ENCODE assay signal across 8 cellular contexts in the genomic region with DNA sequence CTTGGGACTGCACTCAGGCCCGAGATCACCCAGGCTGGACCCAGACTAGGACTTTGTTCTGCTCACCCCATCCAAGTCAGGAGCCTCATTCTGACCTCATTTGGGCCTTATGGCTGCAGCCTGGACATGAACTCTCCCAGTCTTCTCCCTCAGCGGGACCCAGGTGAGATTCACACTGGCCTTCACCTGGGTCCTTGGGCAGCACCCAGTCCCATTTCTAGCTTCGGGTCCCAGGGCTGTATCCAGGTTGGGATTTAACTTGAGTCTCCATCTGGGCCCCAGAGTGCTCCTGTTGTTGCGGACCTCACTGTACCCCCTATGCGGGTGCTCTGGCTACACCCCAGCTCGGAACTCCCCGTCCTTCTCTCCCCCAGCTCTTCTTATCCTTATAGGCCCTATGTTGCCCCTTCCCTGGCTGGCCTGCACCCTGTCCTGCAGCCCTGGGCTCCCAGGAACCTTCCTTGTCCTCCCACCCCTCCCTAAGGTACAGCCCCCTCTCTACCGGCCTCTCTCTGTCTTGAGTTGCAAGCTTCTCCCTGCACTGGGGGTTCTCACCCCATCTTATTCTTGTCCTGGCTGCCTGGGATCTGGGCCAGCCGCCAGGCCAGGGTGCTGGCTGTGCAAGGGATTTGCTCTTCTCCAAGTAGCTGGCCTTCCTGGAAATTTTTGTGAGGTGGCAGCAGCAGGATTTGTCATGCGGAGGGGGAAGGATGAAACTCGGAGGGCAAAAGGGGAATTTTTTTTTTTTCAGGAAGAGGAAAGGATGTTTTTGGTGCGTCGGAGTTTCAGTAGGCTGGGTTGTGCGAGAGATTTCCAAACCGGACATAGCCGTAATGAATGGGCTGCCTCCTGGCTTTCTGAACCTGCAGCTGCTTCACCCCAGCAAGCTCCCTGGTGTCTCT. TPM values are rescaled to one million over a fixed set of nuclear protein-coding genes. Genes with fewer than 3 reads are reported as not detected.
DNase-seq lines count a peak whose midpoint lies in the region; ATAC-seq, FAIRE-seq and TF ChIP-seq lines count a peak whose summit lies in the region.

No MANE protein-coding gene starts in this region.

- no peaks in the 10 kb centered on the region for H3K9me3 ChIP-seq in WERI-Rb-1 (ENCODE audit: severe bottlenecking)
- H3K9me3 ChIP-seq in parathyroid adenoma (ENCODE audit: control insufficient read depth, low read length) = no peaks in the 10 kb centered on the region

- H2AFZ ChIP-seq in parathyroid adenoma = peak overlapping the region; percentile 99

- in situ Hi-C loops in ACHN (cut with HindIII; ENCODE audit: low pct_ligation_motif_present, low pct_unique_long_range_greater_than_20kb, low sequenced_read_pairs) = no loop called here

- H3K27ac ChIP-seq in WERI-Rb-1 (peak overlapping the region; percentile 65; the same call in 1 of the 2 replicates), parathyroid adenoma (peak overlapping the region; percentile 70)

- no peak for FAIRE-seq in GM12891 (lab: Jason Lieb, UNC)

- H3K4me1 ChIP-seq in parathyroid adenoma = peaks cover 26% of the 10 kb centered on the region

- H3K79me2 ChIP-seq in parathyroid adenoma = peaks cover 44% of the 10 kb centered on the region

- H3K4me3 ChIP-seq in WERI-Rb-1 (ENCODE audit: low read depth, low read length) (peak overlapping the region; percentile 82), parathyroid adenoma (ENCODE audit: low read depth, low read length) (peak overlapping the region; percentile 59)

- TF ChIP-seq CTCF in WERI-Rb-1 (IDR thresholded peaks at IDR 0.05; ENCODE audit: low read depth, low read length) = no peak
- no peak for TF ChIP-seq CTCF in parathyroid adenoma (IDR thresholded peaks at IDR 0.05)

- H3K36me3 ChIP-seq in WERI-Rb-1 (no peaks in the 10 kb centered on the region), parathyroid adenoma (ENCODE audit: control insufficient read depth, insufficient read depth, low read length) (no peaks in the 10 kb centered on the region)

- DNase-seq in ACHN (peak; percentile 54), GM12891 (ENCODE audit: insufficient read length, low spot score) (no peak), WERI-Rb-1 (no peak), fibroblast of peridontal ligament (ENCODE audit: extremely low read depth) (peak; percentile 39), NCI-H748 (lab: John Stamatoyannopoulos, UW; ENCODE audit: unreplicated experiment) (no peak)
- no peak for DNase-seq in stimulated activated CD4-positive, alpha-beta T cell treated with anti-CD3 and anti-CD28 coated beads, Interleukin-2, amount 100 ng/mL, for 48 hours

- no peaks in the 10 kb centered on the region for H3K27me3 ChIP-seq in WERI-Rb-1 (ENCODE audit: insufficient read depth, low read depth, severe bottlenecking)
- H3K27me3 ChIP-seq in parathyroid adenoma (ENCODE audit: control insufficient read depth, insufficient read depth, low read length) = no peaks in the 10 kb centered on the region

- no peak for ATAC-seq in GM21737 (IDR thresholded peaks at IDR 0.05; ENCODE audit: unreplicated experiment)

- peak overlapping the region; percentile 44 for H3K9ac ChIP-seq in parathyroid adenoma

- H3K4me2 ChIP-seq in parathyroid adenoma (ENCODE audit: low read length) = peak overlapping the region; percentile 91

- TF ChIP-seq POLR2A in GM12891 (IDR thresholded peaks at IDR 0.05; ENCODE audit: low read depth, low read length) = no peak

TF ChIP-seq in GM12891, 5 proteins besides CTCF, POLR2A, EP300 and RAD21:
- TF ChIP-seq PAX5 (IDR thresholded peaks at IDR 0.05; ENCODE audit: insufficient read depth, low read length, severe bottlenecking) = no peak
- no peak for TF ChIP-seq TAF1 (IDR thresholded peaks at IDR 0.05; ENCODE audit: low read depth, low read length)
- TF ChIP-seq POLR2AphosphoS5 (IDR thresholded peaks at IDR 0.05; ENCODE audit: low read depth, low read length) = 0 out of 2 replicates have a peak, but pooled peaks have one; percentile 30

RNA-seq across cellular contexts. Expression of gene MAP2K3, which starts 0.9 kb away (rescaled TPM):
- 15.2 TPM for polyA plus RNA-seq in GM12891 (2012; ENCODE audit: low read depth, missing spikeins)

RNA-seq across cellular contexts. Expression of gene NATD1, which starts 32.2 kb away (rescaled TPM):
- polyA plus RNA-seq in GM12891 (2012; ENCODE audit: low read depth, missing spikeins) = 0.59 TPM

Comparison
In these comparisons a context has a peak if more than half of its experiments do, and no peak if none do; other contexts are left out.
1. DNase-seq: peak in ACHN (single experiment) and fibroblast of peridontal ligament (single experiment); none in GM12891 (single experiment), WERI-Rb-1 (single experiment), NCI-H748 (single experiment) and stimulated activated CD4-positive, alpha-beta T cell treated with anti-CD3 and anti-CD28 coated beads, Interleukin-2, amount 100 ng/mL, for 48 hours (0 of 2).